ENCODE assay signal across 7 cellular contexts in the genomic region with DNA sequence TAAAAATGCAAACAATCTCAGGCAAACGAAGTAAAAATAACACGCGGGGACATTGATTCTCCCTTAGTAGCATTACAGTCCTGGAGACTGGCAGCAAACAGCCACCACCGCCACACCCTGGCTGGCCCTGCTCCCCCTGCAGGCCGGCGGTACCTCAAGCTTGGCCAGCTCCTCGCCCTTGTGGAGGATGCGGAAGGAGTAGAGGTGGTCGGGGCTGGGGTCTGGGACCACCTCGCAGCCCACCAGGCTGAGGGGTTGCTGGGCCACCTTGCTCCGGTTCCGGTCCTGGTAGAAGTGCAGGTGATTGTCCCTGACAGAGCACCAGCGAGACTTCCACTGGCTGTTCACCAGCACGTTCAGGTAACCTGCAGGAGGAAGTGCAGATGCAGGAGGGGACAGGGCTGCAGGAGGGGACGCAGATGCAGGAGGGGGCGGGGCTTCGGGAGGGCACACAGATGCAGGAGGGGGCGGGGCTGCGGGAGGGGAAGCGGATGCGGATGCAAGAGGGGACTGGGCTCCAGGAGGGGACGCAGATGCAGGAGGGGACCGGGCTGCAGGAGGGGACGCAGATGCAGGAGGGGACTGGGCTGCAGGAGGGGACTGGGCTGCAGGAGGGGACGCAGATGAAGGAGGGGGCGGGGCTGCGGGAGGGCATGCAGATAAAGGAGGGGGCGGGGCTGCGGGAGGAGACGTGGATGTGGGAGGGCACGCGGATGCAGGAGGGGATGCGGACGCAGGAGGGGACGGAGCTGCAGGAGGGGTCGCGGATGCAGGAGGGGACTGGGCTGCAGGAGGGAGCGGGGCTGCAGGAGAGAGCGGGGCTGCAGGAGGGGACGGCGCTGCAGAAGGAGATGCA.
DNase-seq lines count a peak whose midpoint lies in the region; ATAC-seq, FAIRE-seq and TF ChIP-seq lines count a peak whose summit lies in the region.

No MANE protein-coding gene starts in this region.

- no peaks in the 10 kb centered on the region for H3K9me3 Mint-ChIP-seq in naive B cell

- peaks cover 0 to 3% of the 10 kb centered on the region in 2 donors for H3K36me3 Mint-ChIP-seq in naive B cell

- ATAC-seq in HG02623 (IDR thresholded peaks at IDR 0.05; ENCODE audit: unreplicated experiment) (peak; percentile 58), naive B cell (ENCODE audit: low read depth in 2 of 2) (peak; percentile 78 to 81)

- H3K27ac Mint-ChIP-seq in naive B cell = peak overlapping the region in 4 of 6 donors; percentile 29 to 80 (median 52)

- peaks cover 12 to 13% (median 13%) of the 10 kb centered on the region in 3 donors for H3K4me1 Mint-ChIP-seq in naive B cell

- TF ChIP-seq POLR2A in GM12892 (IDR thresholded peaks at IDR 0.05; ENCODE audit: low read depth, low read length) = no peak

- peak; percentile 73 for FAIRE-seq in GM12892 (lab: Jason Lieb, UNC)

- DNase-seq in GM12892 (ENCODE audit: insufficient read length) (peak; percentile 43), NCI-H1930 (lab: John Stamatoyannopoulos, UW) (peak; percentile 56 to 67), naive B cell (peak; percentile 54)
- DNase-seq in activated CD4-positive, alpha-beta T cell treated with anti-CD3 and anti-CD28 coated beads, Interleukin-2, amount 50 U/mL, for 24 hours (ENCODE audit: low read depth in 1 of 2, low spot score in 1 of 2) = peak; percentile 12 to 20
- DNase-seq in effector CD8-positive, alpha-beta T cell (lab: John Stamatoyannopoulos, UW) = peak; percentile 63
- DNase-seq in stimulated activated naive CD4-positive, alpha-beta T cell (lab: John Stamatoyannopoulos, UW) = peak; percentile 41 to 73 (median 56)

- peak overlapping the region; percentile 83 to 95 (median 92) for H3K4me3 Mint-ChIP-seq in naive B cell

- no peaks in the 10 kb centered on the region for H3K27me3 Mint-ChIP-seq in naive B cell

Comparison
In these comparisons a context has a peak if more than half of its experiments do, and no peak if none do; other contexts are left out.
1. Peak in every context shown above with its lines: DNase-seq and ATAC-seq.